28 cellular contexts compared by ENCODE assay signal in the genomic region with DNA sequence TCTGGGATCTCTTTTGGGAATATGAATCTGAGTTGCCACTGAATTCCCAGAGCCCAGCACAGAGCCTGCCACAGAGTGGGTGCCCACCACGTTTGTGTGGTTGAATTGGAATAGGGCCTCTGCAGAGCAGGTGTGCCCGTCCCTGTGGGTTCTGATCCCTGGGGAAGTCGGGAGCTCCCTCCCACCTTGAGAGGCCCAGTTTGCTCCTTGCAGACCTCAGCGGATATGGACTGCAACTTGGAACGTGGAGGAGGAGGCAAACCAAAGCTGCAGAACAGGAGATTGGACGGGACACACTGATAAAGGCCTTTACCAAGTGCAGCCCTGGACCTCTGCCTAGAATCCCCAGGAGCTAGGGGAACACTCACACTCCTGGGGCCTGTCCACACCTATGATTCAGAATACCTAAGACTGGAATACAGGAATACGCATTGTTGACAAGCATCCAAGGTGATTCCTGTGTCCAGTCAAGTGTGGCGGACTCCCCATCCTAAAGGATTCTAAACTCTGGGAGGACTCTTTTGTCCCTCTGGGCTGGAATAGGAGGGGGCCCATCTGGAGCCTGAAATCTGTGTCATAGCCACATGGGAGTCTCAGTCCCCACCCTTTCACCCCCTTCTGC. TPM values are rescaled to one million over a fixed set of nuclear protein-coding genes. Genes with fewer than 3 reads are reported as not detected.
"Had no signal": no experiment of that assay in that cellular context is flagged by ENCODE, and none has a peak within 500 bp of the region (broad histone marks: within the 10 kb centered on the region; RNA-seq: fewer than 3 reads in every experiment).

No MANE protein-coding gene starts in this region.

- H3K36me3 ChIP-seq: ascending aorta had no signal

- H3K27ac ChIP-seq: ascending aorta, body of pancreas had no signal

- DNase-seq: activated B cell treated with CpG ODN at 0.5 μM for 24 hours; activated CD4-positive, alpha-beta T cell treated with anti-CD3 and anti-CD28 coated beads for 1 hour; activated CD4-positive, alpha-beta T cell treated with anti-CD3 and anti-CD28 coated beads, Interleukin-2, amount 10 ng/mL, durations not matched to agents 24 days and 14 days; activated CD4-positive, alpha-beta T cell treated with anti-CD3 and anti-CD28 coated beads, Interleukin-2, amount 50 U/mL, for 48 hours; activated CD8-positive, alpha-beta memory T cell treated with anti-CD3 and anti-CD28 coated beads, Interleukin-2, amount 10 ng/mL, durations not matched to agents 7 days and 5 days; activated effector memory CD4-positive, alpha-beta T cell treated with anti-CD3 and anti-CD28 coated beads, Interleukin-2, amount 50 U/mL, for 16 hours; activated naive CD4-positive, alpha-beta T cell treated with Interleukin-2 at 50 U/mL for 16 hours; activated naive CD8-positive, alpha-beta T cell treated with anti-CD3 and anti-CD28 coated beads, Interleukin-2, amount 50 U/mL, for 24 hours; activated T-cell treated with anti-CD3 and anti-CD28 coated beads, Interleukin-2, amount 50 U/mL, for 24 hours; amniotic stem cell; body of pancreas; IMR-90; KG1; NCI-H1048; NCI-H146; NCI-H187 treated with DMSO at 0.1 percent for 48 hours; NCI-H510A treated with DMSO at 0.1 percent for 48 hours; NCI-H69; NK-92 treated with Interleukin-12 subunit alpha and Interleukin-12 subunit beta, amount 100 ng/mL, for 24 hours; SIG-M5; T-cell; T-helper 2 cell; T1000 had no signal

- H3K9me3 ChIP-seq: ascending aorta, body of pancreas had no signal

- H3K4me1 ChIP-seq: ascending aorta, body of pancreas had no signal

- H3K27me3 ChIP-seq: ascending aorta, body of pancreas had no signal

- H3K4me3 ChIP-seq: ascending aorta, body of pancreas had no signal

- ATAC-seq: activated CD8-positive, alpha-beta memory T cell treated with anti-CD3 and anti-CD28 coated beads, Interleukin-2, amount 10 ng/mL, durations not matched to agents 7 days and 5 days; activated naive CD4-positive, alpha-beta T cell treated with anti-CD3 and anti-CD28 coated beads, Interleukin-2, amount 50 U/mL, for 72 hours; activated naive CD8-positive, alpha-beta T cell treated with anti-CD3 and anti-CD28 coated beads, Interleukin-2, amount 50 U/mL, for 24 hours; body of pancreas; T-cell had no signal

RNA-seq across cellular contexts. Expression of gene KRT76, which starts 2.4 kb away (rescaled TPM):
- total RNA-seq: activated B cell treated with CpG ODN at 0.5 μM for 24 hours; activated CD4-positive, alpha-beta T cell treated with anti-CD3 and anti-CD28 coated beads, Interleukin-2, amount 10 ng/mL, durations not matched to agents 24 days and 14 days; activated CD8-positive, alpha-beta memory T cell treated with anti-CD3 and anti-CD28 coated beads, Interleukin-2, amount 10 ng/mL, durations not matched to agents 7 days and 5 days; activated naive CD4-positive, alpha-beta T cell treated with anti-CD3 and anti-CD28 coated beads, Interleukin-2, amount 50 U/mL, for 72 hours; activated T-helper 1 cell treated with anti-CD3 and anti-CD28 coated beads, Interleukin-12 subunit alpha, Interleukin-12 subunit beta, Interleukin-2, Interleukin-4 antibody, amounts not matched to agents 30 ng/mL and 10 ng/mL and 1 ng/mL, durations not matched to agents 14 hours and 24 hours and 36 hours; ascending aorta; body of pancreas; IMR-90; LHCN-M2; M059J; T-cell had no signal
- polyA plus RNA-seq: IMR-90 had no signal

RNA-seq across cellular contexts. Expression of gene KRT3, which starts 21.2 kb away (rescaled TPM):
- total RNA-seq: activated B cell treated with CpG ODN at 0.5 μM for 24 hours; activated CD8-positive, alpha-beta memory T cell treated with anti-CD3 and anti-CD28 coated beads, Interleukin-2, amount 10 ng/mL, durations not matched to agents 7 days and 5 days; ascending aorta; body of pancreas; IMR-90; LHCN-M2; M059J; T-cell had no signal
- polyA plus RNA-seq: IMR-90 had no signal

RNA-seq across cellular contexts. Expression of gene KRT4, which starts 39.2 kb away (rescaled TPM):
- total RNA-seq: activated B cell treated with CpG ODN at 0.5 μM for 24 hours; activated CD4-positive, alpha-beta T cell treated with anti-CD3 and anti-CD28 coated beads, Interleukin-2, amount 10 ng/mL, durations not matched to agents 24 days and 14 days; activated CD8-positive, alpha-beta memory T cell treated with anti-CD3 and anti-CD28 coated beads, Interleukin-2, amount 10 ng/mL, durations not matched to agents 7 days and 5 days; activated naive CD4-positive, alpha-beta T cell treated with anti-CD3 and anti-CD28 coated beads, Interleukin-2, amount 50 U/mL, for 72 hours; activated T-helper 1 cell treated with anti-CD3 and anti-CD28 coated beads, Interleukin-12 subunit alpha, Interleukin-12 subunit beta, Interleukin-2, Interleukin-4 antibody, amounts not matched to agents 30 ng/mL and 10 ng/mL and 1 ng/mL, durations not matched to agents 14 hours and 24 hours and 36 hours; ascending aorta; LHCN-M2; M059J; T-cell had no signal

RNA-seq across cellular contexts. Expression of gene KRT79, which starts 59.4 kb away (rescaled TPM):
- total RNA-seq: activated B cell treated with CpG ODN at 0.5 μM for 24 hours; activated CD4-positive, alpha-beta T cell treated with anti-CD3 and anti-CD28 coated beads, Interleukin-2, amount 10 ng/mL, durations not matched to agents 24 days and 14 days; activated T-helper 1 cell treated with anti-CD3 and anti-CD28 coated beads, Interleukin-12 subunit alpha, Interleukin-12 subunit beta, Interleukin-2, Interleukin-4 antibody, amounts not matched to agents 30 ng/mL and 10 ng/mL and 1 ng/mL, durations not matched to agents 14 hours and 24 hours and 36 hours; ascending aorta; body of pancreas; LHCN-M2; M059J had no signal
